ENCODE assay signal across 8 cellular contexts in the genomic region with DNA sequence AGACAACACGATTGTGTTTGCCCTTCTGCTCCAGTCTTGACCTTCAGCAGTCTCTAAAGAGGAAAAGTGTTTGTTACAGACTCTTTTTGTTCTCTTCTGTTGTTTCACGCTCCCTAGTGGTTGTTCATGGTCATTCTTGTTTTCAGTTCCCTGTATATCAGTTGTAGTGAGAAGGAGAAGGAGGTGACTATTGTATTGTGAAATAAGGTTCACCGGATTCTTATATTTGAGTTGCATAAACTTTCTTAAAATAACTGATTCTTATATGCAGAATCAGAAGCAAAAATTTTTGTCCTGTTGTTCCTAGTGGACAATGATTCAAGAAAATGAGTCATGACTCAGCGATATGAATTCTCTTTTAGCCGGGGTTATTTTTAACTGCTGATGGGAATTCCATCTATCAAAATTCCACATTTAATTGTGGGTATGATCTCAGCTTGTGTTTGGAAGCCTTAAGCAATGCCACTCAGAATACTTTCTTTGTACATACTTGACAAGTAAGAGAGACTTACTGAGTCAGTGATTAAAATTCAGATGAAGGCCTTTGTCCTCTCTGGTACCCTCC.
DNase-seq lines count a peak whose midpoint lies in the region; ATAC-seq and TF ChIP-seq lines count a peak whose summit lies in the region.

No MANE protein-coding gene starts in this region.

- no peaks in the 10 kb centered on the region for H3K36me3 ChIP-seq in GM23338 (ENCODE audit: insufficient read depth)
- no peaks in the 10 kb centered on the region for H3K36me3 ChIP-seq in endodermal cell (ENCODE audit: control insufficient read depth, insufficient read depth, low read length)
- no peaks in the 10 kb centered on the region for H3K36me3 ChIP-seq in mesendoderm (ENCODE audit: control insufficient read depth, insufficient read depth, low read length)

- H3K27me3 ChIP-seq in GM23338 (ENCODE audit: insufficient read depth) (no peaks in the 10 kb centered on the region), endodermal cell (ENCODE audit: control insufficient read depth, insufficient read depth, low read length, poor library complexity, severe bottlenecking) (no peaks in the 10 kb centered on the region), mesendoderm (ENCODE audit: insufficient read depth, low read length, poor library complexity) (no peaks in the 10 kb centered on the region)

- no peaks in the 10 kb centered on the region for H4K20me1 ChIP-seq in GM23338 (replicated peaks; ENCODE audit: insufficient read depth)

- no peaks in the 10 kb centered on the region; the same call in 2 of the 3 replicates for H3K9me3 Mint-ChIP-seq in GM23338
- H3K9me3 Mint-ChIP-seq in endodermal cell: no peaks in the 10 kb centered on the region

- no peak overlapping the region for H2AFZ ChIP-seq in GM23338

- no peaks in the 10 kb centered on the region for H3K79me1 ChIP-seq in mesendoderm (ENCODE audit: low read length)

- no peak overlapping the region for H4K5ac ChIP-seq in mesendoderm (ENCODE audit: low read length)

- no peak overlapping the region for H2BK120ac ChIP-seq in mesendoderm (ENCODE audit: low read depth, low read length)

- H3K27ac ChIP-seq in GM23338 (ENCODE audit: low read depth) (peak overlapping the region; percentile 17), endodermal cell (ENCODE audit: low read depth, low read length) (peak overlapping the region; percentile 94), mesendoderm (ENCODE audit: low read depth, low read length) (no peak overlapping the region)

- TF ChIP-seq CTCF in GM23338 (conservative IDR thresholded peaks at IDR 0.05; ENCODE audit: low read depth in 2 of 2): peak; percentile 68 to 76
- peak; percentile 80 for TF ChIP-seq CTCF in endodermal cell (conservative IDR thresholded peaks at IDR 0.05)

- H3K4me3 Mint-ChIP-seq in GM23338: peak overlapping the region; percentile 38; the same call in 2 of the 3 replicates
- H3K4me3 Mint-ChIP-seq in endodermal cell: no peak overlapping the region

- H3K27ac Mint-ChIP-seq in GM23338 (peak overlapping the region; percentile 91), endodermal cell (peak overlapping the region; percentile 72)

- no peak overlapping the region for H2BK15ac ChIP-seq in mesendoderm (replicated peaks; ENCODE audit: low read depth)

- no peak overlapping the region for H3K18ac ChIP-seq in mesendoderm (ENCODE audit: low read length)

- H3K9me2 ChIP-seq in GM23338 (ENCODE audit: insufficient read depth): no peaks in the 10 kb centered on the region

- no peak overlapping the region for H3K23ac ChIP-seq in mesendoderm (ENCODE audit: low read length)

- no peak overlapping the region for H3K56ac ChIP-seq in mesendoderm (ENCODE audit: low read length)

- H3F3A ChIP-seq in GM23338 (replicated peaks; ENCODE audit: low read depth): no peaks in the 10 kb centered on the region

- no peaks in the 10 kb centered on the region for H3K27me3 Mint-ChIP-seq in GM23338 (ENCODE audit: insufficient read depth, low read depth, poor library complexity)
- H3K27me3 Mint-ChIP-seq in endodermal cell (ENCODE audit: insufficient read depth): no peaks in the 10 kb centered on the region

- WGBS in endodermal cell (ENCODE audit: insufficient coverage in 1 of 2, insufficient read length in 1 of 2), 2 experiments: 48 to 89% methylated on average over 1 to 5 of the region's 5 CpGs
- WGBS in mesendoderm (ENCODE audit: extremely low coverage, insufficient coverage, low lambda C conversion rate): no CpG with 5 or more reads among the region's 5 CpGs

- H3K36me3 Mint-ChIP-seq in GM23338 (ENCODE audit: low read depth): peaks cover 3% of the 10 kb centered on the region; the same call in 1 of the 3 replicates
- H3K36me3 Mint-ChIP-seq in endodermal cell (ENCODE audit: low read depth): no peaks in the 10 kb centered on the region

- H2BK5ac ChIP-seq in mesendoderm (ENCODE audit: low read length): no peak overlapping the region

- H3K4me2 ChIP-seq in GM23338: peak overlapping the region; percentile 45
- no peak overlapping the region for H3K4me2 ChIP-seq in mesendoderm (ENCODE audit: low read length)

- H4K8ac ChIP-seq in mesendoderm (ENCODE audit: low read depth, low read length): no peak overlapping the region

- H2AK5ac ChIP-seq in mesendoderm (ENCODE audit: low read length): no peak overlapping the region

- peaks cover 5% of the 10 kb centered on the region for H3K9me3 ChIP-seq in endodermal cell (ENCODE audit: control insufficient read depth, low read length)

- H3K4me1 ChIP-seq in GM23338 (ENCODE audit: insufficient read depth) (peaks cover 38% of the 10 kb centered on the region), endodermal cell (ENCODE audit: control insufficient read depth, insufficient read depth, low read length) (peaks cover 9% of the 10 kb centered on the region), mesendoderm (ENCODE audit: control insufficient read depth, low read depth, low read length) (no peaks in the 10 kb centered on the region)

- H3K4ac ChIP-seq in mesendoderm (ENCODE audit: low read depth, low read length): no peak overlapping the region

- peak; percentile 29 for DNase-seq in AG08396 (ENCODE audit: low spot score)
- peak; percentile 85 for DNase-seq in GM23338 (ENCODE audit: low spot score)
- peak; percentile 47 to 91 for DNase-seq in NOMO-1 (lab: John Stamatoyannopoulos, UW; ENCODE audit: unreplicated experiment in 2 of 2)
- no peak for DNase-seq in endodermal cell
- peak; percentile 87 for DNase-seq in mesendoderm
- no peak for DNase-seq in COLO668 (lab: John Stamatoyannopoulos, UW; ENCODE audit: unreplicated experiment)
- DNase-seq in cortex of kidney (lab: John Stamatoyannopoulos, UW): no peak

- H3K79me2 ChIP-seq in GM23338 (replicated peaks; ENCODE audit: insufficient read depth) (peaks cover 59% of the 10 kb centered on the region), mesendoderm (ENCODE audit: control insufficient read depth, insufficient read depth, low read length) (no peaks in the 10 kb centered on the region)

- ATAC-seq in GM23338 (peak; percentile 74), GM19463 (IDR thresholded peaks at IDR 0.05; ENCODE audit: unreplicated experiment) (no peak)

- H3K4me1 Mint-ChIP-seq in GM23338: peaks cover 50% of the 10 kb centered on the region
- peaks cover 40% of the 10 kb centered on the region for H3K4me1 Mint-ChIP-seq in endodermal cell

- H3K9ac ChIP-seq in endodermal cell (ENCODE audit: extremely low read depth, low read length, poor library complexity, severe bottlenecking) (no peak overlapping the region), mesendoderm (ENCODE audit: low read length) (no peak overlapping the region)

- peak overlapping the region; percentile 13; the same call in 1 of the 2 replicates for H3K4me3 ChIP-seq in GM23338
- no peak overlapping the region for H3K4me3 ChIP-seq in endodermal cell (ENCODE audit: low read length)
- H3K4me3 ChIP-seq in mesendoderm (ENCODE audit: low read length): no peak overlapping the region

Comparison
In these comparisons a context has a peak if more than half of its experiments do, and no peak if none do; other contexts are left out.
1. DNase-seq: peak in AG08396 (single experiment), GM23338 (single experiment), NOMO-1 (2 of 2) and mesendoderm (single experiment); none in endodermal cell (single experiment), COLO668 (single experiment) and cortex of kidney (single experiment).